Comparison of ENCODE assay signal across 1 cellular context in genomic region chr16:10343124-10343760, GRCh38.
TF ChIP-seq lines count a peak whose summit lies in the region.

No MANE protein-coding gene starts in this region.

TF ChIP-seq in K562, 482 proteins besides CTCF, POLR2A, EP300 and RAD21 (continued from another document and continues in another):
- TF ChIP-seq MXD1 (CRISPR knock-in tag; IDR thresholded peaks at IDR 0.05; ENCODE audit: borderline replicate concordance, poor library complexity, severe bottlenecking), result no peak
- TF ChIP-seq PKNOX1 (IDR thresholded peaks at IDR 0.05), result peak; percentile 36; the same call in 1 of the 2 replicates
- TF ChIP-seq YBX1 (IDR thresholded peaks at IDR 0.05), result no peak
- 0 out of 2 replicates have a peak, but pooled peaks have one; percentile 22 for TF ChIP-seq ADNP (tag; IDR thresholded peaks at IDR 0.05)
- no peak for TF ChIP-seq ZNF740 (CRISPR knock-in tag; IDR thresholded peaks at IDR 0.05)
- TF ChIP-seq ZNF740 (tag; IDR thresholded peaks at IDR 0.05), result no peak
- TF ChIP-seq NCOA4 (IDR thresholded peaks at IDR 0.05; ENCODE audit: partially characterized antibody), result no peak
- TF ChIP-seq MBD2 (IDR thresholded peaks at IDR 0.05; ENCODE audit: borderline replicate concordance, low read depth), result no peak
- no peak for TF ChIP-seq ZNF507 (tag; conservative IDR thresholded peaks at IDR 0.05)
- no peak for TF ChIP-seq KLF6 (CRISPR knock-in tag; IDR thresholded peaks at IDR 0.05; ENCODE audit: borderline replicate concordance)
- no peak for TF ChIP-seq TCF7 (IDR thresholded peaks at IDR 0.05; ENCODE audit: borderline replicate concordance)
- TF ChIP-seq CC2D1A (IDR thresholded peaks at IDR 0.05), result peak; percentile 89; the same call in 1 of the 2 replicates
- TF ChIP-seq ZBTB2 (IDR thresholded peaks at IDR 0.05), result no peak
- no peak for TF ChIP-seq MAFF (IDR thresholded peaks at IDR 0.05; ENCODE audit: low read length)
- TF ChIP-seq RBM25 (IDR thresholded peaks at IDR 0.05; ENCODE audit: low read depth, low read length, severe bottlenecking), result no peak
- no peak for TF ChIP-seq RFX7 (CRISPR knock-in tag; IDR thresholded peaks at IDR 0.05)
- no peak for TF ChIP-seq ZBTB9 (CRISPR knock-in tag; IDR thresholded peaks at IDR 0.05)
- TF ChIP-seq ZEB2 (IDR thresholded peaks at IDR 0.05), result peak; percentile 46; the same call in 1 of the 2 replicates
- TF ChIP-seq SNAPC5 (CRISPR knock-in tag; IDR thresholded peaks at IDR 0.05), result no peak
- no peak for TF ChIP-seq ZNF785 (CRISPR knock-in tag; IDR thresholded peaks at IDR 0.05)
- TF ChIP-seq TBL1XR1 (IDR thresholded peaks at IDR 0.05; ENCODE audit: low read length in 2 of 2), result peak in 1 of 2 experiments; percentile 44; a peak in 2 of 4 replicates
- TF ChIP-seq ZBTB40 (IDR thresholded peaks at IDR 0.05), result no peak
- no peak for TF ChIP-seq ZBTB40 (CRISPR knock-in tag; IDR thresholded peaks at IDR 0.05)
- no peak for TF ChIP-seq SAP30 (IDR thresholded peaks at IDR 0.05; ENCODE audit: borderline replicate concordance, insufficient read depth, low read depth, low read length, poor library complexity, severe bottlenecking)
- TF ChIP-seq XRCC3 (IDR thresholded peaks at IDR 0.05), result peak; percentile 35; the same call in 1 of the 2 replicates
- TF ChIP-seq ARID1B (IDR thresholded peaks at IDR 0.05), result peak; percentile 92
- TF ChIP-seq ZKSCAN1 (IDR thresholded peaks at IDR 0.05; ENCODE audit: low read depth, low read length), result peak; percentile 66
- no peak for TF ChIP-seq MEF2A (IDR thresholded peaks at IDR 0.05; ENCODE audit: control insufficient read depth, low read depth, low read length)
- no peak for TF ChIP-seq ZBTB26 (CRISPR knock-in tag; IDR thresholded peaks at IDR 0.05)
- peak; percentile 66 for TF ChIP-seq MEIS2 (IDR thresholded peaks at IDR 0.05; ENCODE audit: partially characterized antibody)
- no peak for TF ChIP-seq PHF21A (IDR thresholded peaks at IDR 0.05; ENCODE audit: borderline replicate concordance, low read depth)
- TF ChIP-seq RBFOX2 (IDR thresholded peaks at IDR 0.05; ENCODE audit: low read depth, low read length), result no peak
- no peak for TF ChIP-seq ZNF263 (CRISPR knock-in tag; IDR thresholded peaks at IDR 0.05; ENCODE audit: borderline replicate concordance)
- no peak for TF ChIP-seq CBFB (CRISPR knock-in tag; IDR thresholded peaks at IDR 0.05)
- peak; percentile 52; the same call in 1 of the 2 replicates for TF ChIP-seq ZBTB33 (CRISPR knock-in tag; IDR thresholded peaks at IDR 0.05)
- no peak for TF ChIP-seq E2F1 (CRISPR knock-in tag; IDR thresholded peaks at IDR 0.05)
- no peak for TF ChIP-seq NR4A1 (CRISPR knock-in tag; IDR thresholded peaks at IDR 0.05)
- 0 out of 2 replicates have a peak, but pooled peaks have one; percentile 47 for TF ChIP-seq NR4A1 (tag; IDR thresholded peaks at IDR 0.05)
- no peak for TF ChIP-seq ID3 (CRISPR knock-in tag; IDR thresholded peaks at IDR 0.05)
- TF ChIP-seq ID3 (tag; IDR thresholded peaks at IDR 0.05), result peak; percentile 80; the same call in 1 of the 2 replicates
- TF ChIP-seq STAT5A (IDR thresholded peaks at IDR 0.05; ENCODE audit: borderline replicate concordance, low read length), result peak; percentile 79
